In genomic region chr6:107540465-107540857, GRCh38 we compare ENCODE assay signal across 1 cellular context.
TF ChIP-seq lines count a peak whose summit lies in the region.

No MANE protein-coding gene starts in this region.

TF ChIP-seq in HepG2, 621 proteins besides CTCF, POLR2A, EP300 and RAD21 (continued from another document and continues in another):
- no peak; the same call in 1 of the 2 replicates for TF ChIP-seq HBP1 (CRISPR knock-in tag; IDR thresholded peaks at IDR 0.05; ENCODE audit: low read depth)
- no peak for TF ChIP-seq CBFB (CRISPR knock-in tag; IDR thresholded peaks at IDR 0.05)
- peak; percentile 69; the same call in 1 of the 2 replicates for TF ChIP-seq CBX5 (CRISPR knock-in tag; IDR thresholded peaks at IDR 0.05; ENCODE audit: borderline replicate concordance)
- peak; percentile 66 for TF ChIP-seq ZNF124 (CRISPR knock-in tag; IDR thresholded peaks at IDR 0.05)
- TF ChIP-seq SIN3B (IDR thresholded peaks at IDR 0.05; ENCODE audit: low read length) = no peak
- no peak for TF ChIP-seq ZBTB8A (CRISPR knock-in tag; IDR thresholded peaks at IDR 0.05; ENCODE audit: borderline replicate concordance, low read depth)
- no peak for TF ChIP-seq ZSCAN21 (CRISPR knock-in tag; IDR thresholded peaks at IDR 0.05; ENCODE audit: borderline replicate concordance)
- no peak for TF ChIP-seq MBNL3 (CRISPR knock-in tag; conservative IDR thresholded peaks at IDR 0.05)
- no peak for TF ChIP-seq ZNF720 (CRISPR knock-in tag; IDR thresholded peaks at IDR 0.05)
- no peak for TF ChIP-seq MTA1 (CRISPR knock-in tag; IDR thresholded peaks at IDR 0.05; ENCODE audit: borderline replicate concordance)
- no peak for TF ChIP-seq NFE2L2 (IDR thresholded peaks at IDR 0.05; ENCODE audit: low read length)
- no peak for TF ChIP-seq ZNF276 (CRISPR knock-in tag; IDR thresholded peaks at IDR 0.05; ENCODE audit: low read depth)
- TF ChIP-seq ZBTB26 (CRISPR knock-in tag; IDR thresholded peaks at IDR 0.05; ENCODE audit: borderline replicate concordance) = no peak
- no peak for TF ChIP-seq PHB2 (IDR thresholded peaks at IDR 0.05; ENCODE audit: partially characterized antibody)
- TF ChIP-seq ZNF597 (CRISPR knock-in tag; IDR thresholded peaks at IDR 0.05) = no peak
- TF ChIP-seq ZFP82 (CRISPR knock-in tag; IDR thresholded peaks at IDR 0.05; ENCODE audit: borderline replicate concordance) = no peak
- no peak for TF ChIP-seq ZNF879 (CRISPR knock-in tag; IDR thresholded peaks at IDR 0.05)
- TF ChIP-seq SRSF9 (IDR thresholded peaks at IDR 0.05; ENCODE audit: borderline replicate concordance, insufficient read depth, low read depth, low read length, poor library complexity, severe bottlenecking) = no peak
- TF ChIP-seq TEAD3 (CRISPR knock-in tag; optimal IDR thresholded peaks at IDR 0.05; ENCODE audit: borderline replicate concordance) = peak; percentile 81
- 0 out of 2 replicates have a peak, but pooled peaks have one; percentile 23 for TF ChIP-seq ZNF547 (CRISPR knock-in tag; IDR thresholded peaks at IDR 0.05)
- no peak for TF ChIP-seq ADNP (CRISPR knock-in tag; IDR thresholded peaks at IDR 0.05)
- TF ChIP-seq MAX (IDR thresholded peaks at IDR 0.05) = no peak
- peak; percentile 77; the same call in 1 of the 2 replicates for TF ChIP-seq ZMYM4 (CRISPR knock-in tag; IDR thresholded peaks at IDR 0.05)
- no peak for TF ChIP-seq KLF15 (CRISPR knock-in tag; IDR thresholded peaks at IDR 0.05; ENCODE audit: borderline replicate concordance)
- 0 out of 2 replicates have a peak, but pooled peaks have one; percentile 48 for TF ChIP-seq ZSCAN25 (CRISPR knock-in tag; IDR thresholded peaks at IDR 0.05)
- TF ChIP-seq MBD4 (IDR thresholded peaks at IDR 0.05; ENCODE audit: borderline replicate concordance, low read length) = 0 out of 2 replicates have a peak, but pooled peaks have one; percentile 67
- no peak for TF ChIP-seq KDM4B (CRISPR knock-in tag; IDR thresholded peaks at IDR 0.05)
- no peak for TF ChIP-seq DR1 (CRISPR knock-in tag; IDR thresholded peaks at IDR 0.05)
- no peak; the same call in 1 of the 2 replicates for TF ChIP-seq ZNF431 (CRISPR knock-in tag; IDR thresholded peaks at IDR 0.05; ENCODE audit: borderline replicate concordance, low read depth)
- peak; percentile 61; the same call in 1 of the 2 replicates for TF ChIP-seq ZNF747 (CRISPR knock-in tag; IDR thresholded peaks at IDR 0.05; ENCODE audit: borderline replicate concordance)
- TF ChIP-seq ZSCAN9 (CRISPR knock-in tag; IDR thresholded peaks at IDR 0.05; ENCODE audit: borderline replicate concordance) = no peak; the same call in 1 of the 2 replicates
- peak; percentile 23; the same call in 1 of the 2 replicates for TF ChIP-seq ZFY (CRISPR knock-in tag; IDR thresholded peaks at IDR 0.05)
- TF ChIP-seq FOXO1 (CRISPR knock-in tag; IDR thresholded peaks at IDR 0.05) = peak; percentile 91
- TF ChIP-seq ZNF784 (CRISPR knock-in tag; IDR thresholded peaks at IDR 0.05; ENCODE audit: borderline replicate concordance) = 0 out of 2 replicates have a peak, but pooled peaks have one; percentile 35
- TF ChIP-seq MXI1 (IDR thresholded peaks at IDR 0.05; ENCODE audit: borderline replicate concordance, low read depth, low read length) = peak; percentile 17; the same call in 1 of the 3 replicates
- peak; percentile 63; the same call in 1 of the 2 replicates for TF ChIP-seq KDM1A (CRISPR knock-in tag; IDR thresholded peaks at IDR 0.05)
- no peak for TF ChIP-seq ZNF20 (CRISPR knock-in tag; IDR thresholded peaks at IDR 0.05)
- TF ChIP-seq FOXK2 (IDR thresholded peaks at IDR 0.05) = peak; percentile 91
- TF ChIP-seq LRRFIP1 (CRISPR knock-in tag; conservative IDR thresholded peaks at IDR 0.05) = no peak
- TF ChIP-seq HOXA3 (CRISPR knock-in tag; IDR thresholded peaks at IDR 0.05) = peak; percentile 66; the same call in 1 of the 2 replicates
- no peak for TF ChIP-seq HDAC6 (IDR thresholded peaks at IDR 0.05; ENCODE audit: low read depth, low read length)
- no peak for TF ChIP-seq ZNF234 (CRISPR knock-in tag; conservative IDR thresholded peaks at IDR 0.05)
- TF ChIP-seq SETDB1 (CRISPR knock-in tag; IDR thresholded peaks at IDR 0.05; ENCODE audit: borderline replicate concordance) = no peak
- TF ChIP-seq CREBL2 (CRISPR knock-in tag; IDR thresholded peaks at IDR 0.05; ENCODE audit: borderline replicate concordance) = no peak
- TF ChIP-seq HMG20A (CRISPR knock-in tag; IDR thresholded peaks at IDR 0.05; ENCODE audit: borderline replicate concordance) = peak; percentile 81
- peak; percentile 24 for TF ChIP-seq STAG1 (CRISPR knock-in tag; IDR thresholded peaks at IDR 0.05)
- no peak for TF ChIP-seq ZNF550 (CRISPR knock-in tag; IDR thresholded peaks at IDR 0.05; ENCODE audit: borderline replicate concordance)
- TF ChIP-seq IKZF5 (CRISPR knock-in tag; IDR thresholded peaks at IDR 0.05) = peak; percentile 89
- TF ChIP-seq PRDM15 (CRISPR knock-in tag; IDR thresholded peaks at IDR 0.05) = peak; percentile 58; the same call in 1 of the 2 replicates
- TF ChIP-seq TBX2 (CRISPR knock-in tag; IDR thresholded peaks at IDR 0.05; ENCODE audit: borderline replicate concordance) = peak; percentile 96
- TF ChIP-seq ZBTB49 (CRISPR knock-in tag; IDR thresholded peaks at IDR 0.05; ENCODE audit: borderline replicate concordance) = no peak
- peak; percentile 45; the same call in 1 of the 2 replicates for TF ChIP-seq JUN (CRISPR knock-in tag; IDR thresholded peaks at IDR 0.05)
